ENCODE assay signal across 18 cellular contexts in genomic region chr6:113881473-113881980, GRCh38.
"Had no signal": no experiment of that assay in that cellular context is flagged by ENCODE, and none has a peak within 500 bp of the region (broad histone marks: within the 10 kb centered on the region; RNA-seq: fewer than 3 reads in every experiment).

No MANE protein-coding gene starts in this region.

- H3K36me3 Mint-ChIP-seq: activated naive CD8-positive, alpha-beta T cell; naive thymus-derived CD8-positive, alpha-beta T cell had no signal

- H3K4me3 Mint-ChIP-seq: activated CD4-positive, alpha-beta T cell treated with anti-CD3 and anti-CD28 coated beads, Interleukin-2, amount 10 ng/mL, durations not matched to agents 7 days and 5 days; activated naive CD8-positive, alpha-beta T cell; activated T-cell treated with anti-CD3 and anti-CD28 coated beads, Interleukin-2, amount 50 U/mL, for 72 hours; naive thymus-derived CD8-positive, alpha-beta T cell had no signal

- H3K27ac Mint-ChIP-seq: activated CD4-positive, alpha-beta T cell treated with anti-CD3 and anti-CD28 coated beads, Interleukin-2, amount 10 ng/mL, durations not matched to agents 7 days and 5 days; activated naive CD8-positive, alpha-beta T cell; activated T-cell treated with anti-CD3 and anti-CD28 coated beads, Interleukin-2, amount 50 U/mL, for 72 hours; naive thymus-derived CD8-positive, alpha-beta T cell had no signal

- DNase-seq: activated CD4-positive, alpha-beta T cell treated with anti-CD3 and anti-CD28 coated beads, Interleukin-2, amount 10 ng/mL, durations not matched to agents 7 days and 5 days; activated CD4-positive, CD25-positive, alpha-beta regulatory T cell; activated CD8-positive, alpha-beta memory T cell treated with anti-CD3 and anti-CD28 coated beads, Interleukin-2, amount 50 U/mL, for 48 hours; activated gamma-delta T cell treated with Interleukin-2 at 50 U/mL for 16 hours; activated T-cell treated with anti-CD3 and anti-CD28 coated beads, Interleukin-2, amount 50 U/mL, for 72 hours; cortex of kidney; effector CD4-positive, alpha-beta T cell; foreskin melanocyte; left ventricle myocardium inferior; mesenchymal stem cell; naive thymus-derived CD8-positive, alpha-beta T cell; stimulated activated CD4-positive, alpha-beta T cell treated with anti-CD3 and anti-CD28 coated beads, Interleukin-4, amount 100 ng/mL, for 24 hours; stimulated activated CD8-positive, alpha-beta memory T cell treated with anti-CD3 and anti-CD28 coated beads, Interleukin-4, amount 100 ng/mL, for 48 hours; stimulated activated naive CD4-positive, alpha-beta T cell treated with Interleukin-2 at 50 U/mL for 16 hours; substantia nigra; T-helper 2 cell; transverse colon had no signal

- ATAC-seq: activated T-cell treated with anti-CD3 and anti-CD28 coated beads, Interleukin-2, amount 50 U/mL, for 72 hours; naive thymus-derived CD8-positive, alpha-beta T cell had no signal

- H3K9me3 Mint-ChIP-seq: activated CD4-positive, alpha-beta T cell treated with anti-CD3 and anti-CD28 coated beads, Interleukin-2, amount 10 ng/mL, durations not matched to agents 7 days and 5 days; activated T-cell treated with anti-CD3 and anti-CD28 coated beads, Interleukin-2, amount 50 U/mL, for 72 hours; naive thymus-derived CD8-positive, alpha-beta T cell had no signal

- H3K4me1 Mint-ChIP-seq: activated CD4-positive, alpha-beta T cell treated with anti-CD3 and anti-CD28 coated beads, Interleukin-2, amount 10 ng/mL, durations not matched to agents 7 days and 5 days had no signal
